Comparison of ENCODE assay signal across 8 cellular contexts in genomic region chr11:59680287-59681154, GRCh38. TPM values are rescaled to one million over a fixed set of nuclear protein-coding genes. Genes with fewer than 3 reads are reported as not detected.
DNase-seq lines count a peak whose midpoint lies in the region; ATAC-seq and TF ChIP-seq lines count a peak whose summit lies in the region.

No MANE protein-coding gene starts in this region.

- in situ Hi-C loops in KBM-7 (cut with MboI; ENCODE audit: low pct_unique_long_range_greater_than_20kb, low sequenced_read_pairs): no loop called here

- H3K27ac Mint-ChIP-seq in glutamatergic neuron (ENCODE audit: unreplicated experiment): no peak overlapping the region

- no peak overlapping the region for H3K4me3 ChIP-seq in RWPE2 (ENCODE audit: severe bottlenecking)

- peak; percentile 72 for DNase-seq in GDM1 (lab: John Stamatoyannopoulos, UW)
- DNase-seq in KBM-7: peak; percentile 76
- no peak for DNase-seq in RWPE2 (ENCODE audit: low spot score)
- DNase-seq in activated gamma-delta T cell treated with anti-CD3 and anti-CD28 coated beads, Interleukin-2, amount 50 U/mL, for 16 hours (ENCODE audit: low read depth): peak; percentile 17
- DNase-seq in glutamatergic neuron: peak; percentile 63
- peak; percentile 20 for DNase-seq in retina
- DNase-seq in mesenteric fat pad (ENCODE audit: low spot score): no peak

- H3K4me1 ChIP-seq in RWPE2 (ENCODE audit: insufficient read depth, poor library complexity, severe bottlenecking): no peaks in the 10 kb centered on the region

- ATAC-seq in GM21723 (IDR thresholded peaks at IDR 0.05; ENCODE audit: unreplicated experiment): peak; percentile 95
- ATAC-seq in RWPE2 (ENCODE audit: low read depth): peak; percentile 98

- H3K4me1 Mint-ChIP-seq in glutamatergic neuron (ENCODE audit: low read depth, unreplicated experiment): no peaks in the 10 kb centered on the region

- H3K36me3 Mint-ChIP-seq in glutamatergic neuron (ENCODE audit: unreplicated experiment): no peaks in the 10 kb centered on the region

- no peaks in the 10 kb centered on the region for H3K36me3 ChIP-seq in RWPE2 (ENCODE audit: low read depth)

- no peak overlapping the region for H3K4me3 Mint-ChIP-seq in glutamatergic neuron (ENCODE audit: unreplicated experiment)

- H3K27ac ChIP-seq in RWPE2 (ENCODE audit: poor library complexity, severe bottlenecking): no peak overlapping the region

- H3K9me3 Mint-ChIP-seq in glutamatergic neuron (ENCODE audit: unreplicated experiment): peaks cover 3% of the 10 kb centered on the region

- H3K27me3 Mint-ChIP-seq in glutamatergic neuron (ENCODE audit: unreplicated experiment): peaks cover 1% of the 10 kb centered on the region

- no peaks in the 10 kb centered on the region for H3K27me3 ChIP-seq in RWPE2 (ENCODE audit: insufficient read depth, poor library complexity, severe bottlenecking)

- H3K9me3 ChIP-seq in RWPE2 (ENCODE audit: severe bottlenecking): no peaks in the 10 kb centered on the region

- TF ChIP-seq CTCF in RWPE2 (IDR thresholded peaks at IDR 0.05; ENCODE audit: poor library complexity, severe bottlenecking) (peak; percentile 78), glutamatergic neuron (IDR thresholded peaks at IDR 0.05; ENCODE audit: partially characterized antibody, unreplicated experiment) (peak; percentile 48)

RNA-seq across cellular contexts. Expression of gene PATL1, which starts 11.7 kb away (rescaled TPM):
- total RNA-seq in glutamatergic neuron (ENCODE audit: unreplicated experiment) (17.3 TPM), mesenteric fat pad (32.5 TPM)

RNA-seq across cellular contexts. Expression of gene OR10V1, which starts 33.1 kb away (rescaled TPM):
- total RNA-seq in glutamatergic neuron (ENCODE audit: unreplicated experiment) (not detected), mesenteric fat pad (not detected)

Comparison
In these comparisons a context has a peak if more than half of its experiments do, and no peak if none do; other contexts are left out.
1. DNase-seq: peak in GDM1 (single experiment), KBM-7 (single experiment), activated gamma-delta T cell treated with anti-CD3 and anti-CD28 coated beads, Interleukin-2, amount 50 U/mL, for 16 hours (single experiment), glutamatergic neuron (single experiment) and retina (single experiment); none in RWPE2 (single experiment) and mesenteric fat pad (single experiment).